Comparison of ENCODE assay signal across 8 cellular contexts in the genomic region with DNA sequence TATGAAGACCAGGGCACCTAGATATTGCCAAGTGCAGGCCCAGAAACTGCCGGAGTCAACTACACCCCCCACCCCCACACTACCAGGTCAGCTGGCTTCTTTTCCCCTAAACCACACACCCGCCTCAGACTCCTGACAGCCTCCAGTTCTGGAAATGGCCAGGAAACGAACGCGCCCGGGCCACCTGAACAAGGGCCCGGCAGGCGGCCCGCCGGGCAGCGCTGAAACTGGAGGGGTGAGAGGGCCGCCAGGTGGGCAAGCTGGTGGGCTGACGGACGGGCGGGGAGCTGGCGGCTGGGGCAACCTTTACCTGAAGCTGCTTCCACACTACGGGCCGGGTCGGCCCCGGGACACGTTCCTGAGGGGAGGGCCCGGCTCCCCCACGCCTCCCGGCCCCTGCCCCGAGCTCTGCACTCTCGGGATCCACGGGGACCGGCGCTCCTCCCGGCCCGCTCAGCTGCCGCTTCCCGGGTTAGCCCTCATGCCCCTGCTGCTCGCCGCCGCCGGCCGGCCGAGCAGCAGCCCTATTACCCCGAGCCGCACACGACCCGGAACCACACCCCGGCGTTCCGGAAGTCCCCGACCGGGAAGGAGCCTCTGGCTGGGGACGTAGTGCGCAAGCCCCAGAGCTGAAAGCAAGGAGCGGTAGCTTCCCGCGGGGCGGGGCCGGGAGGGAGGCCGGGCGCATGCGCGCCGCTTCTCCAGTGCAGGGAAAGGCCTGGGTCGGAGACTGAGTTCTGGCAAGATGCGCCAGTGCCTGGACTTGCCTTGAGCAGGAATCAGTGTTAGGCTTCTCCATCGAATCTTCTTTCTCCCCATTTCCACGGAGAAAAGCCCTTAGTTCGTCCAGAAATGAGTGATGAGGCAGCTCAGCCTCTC. TPM values are rescaled to one million over a fixed set of nuclear protein-coding genes. Genes with fewer than 3 reads are reported as not detected.
DNase-seq lines count a peak whose midpoint lies in the region; ATAC-seq and TF ChIP-seq lines count a peak whose summit lies in the region.

A gene (minus strand): TSS at position 548 of the 879 bp plus-strand sequence. CDS start 34,634 bp downstream, outside the sequence.

- intact Hi-C loops in vagina (cut with DNase I), result no loop called here

- TF ChIP-seq CTCF in astrocyte of the cerebellum (IDR thresholded peaks at IDR 0.05; ENCODE audit: low read depth, low read length, missing control alignments), result no peak
- no peak for TF ChIP-seq CTCF in vagina (IDR thresholded peaks at IDR 0.05)

- ATAC-seq in GM18517 (IDR thresholded peaks at IDR 0.05; ENCODE audit: unreplicated experiment), result peak; percentile 81
- ATAC-seq in HG03039 (IDR thresholded peaks at IDR 0.05; ENCODE audit: unreplicated experiment), result peak; percentile 85

- TF ChIP-seq POLR2A in vagina (IDR thresholded peaks at IDR 0.05), result peak in 1 of 2 donors; percentile 19

- peak within 1 kb of the TSS; percentile 69 for H3K9ac ChIP-seq in rectal smooth muscle tissue (ENCODE audit: low read length)

- peaks cover 4% of the 10 kb centered on the region for H3K4me1 ChIP-seq in rectal smooth muscle tissue (ENCODE audit: control insufficient read depth, insufficient read depth, low read length)
- peaks cover 23% of the 10 kb centered on the region for H3K4me1 ChIP-seq in vagina

- H3K27me3 ChIP-seq in rectal smooth muscle tissue (ENCODE audit: control insufficient read depth, insufficient read depth, low read length) (no peaks in the 10 kb centered on the region), vagina (no peaks in the 10 kb centered on the region)

- H3K27ac ChIP-seq in rectal smooth muscle tissue (ENCODE audit: low read depth, low read length), result peak within 1 kb of the TSS; percentile 72
- peak within 1 kb of the TSS; percentile 69 for H3K27ac ChIP-seq in vagina

- in situ Hi-C loops in astrocyte of the cerebellum (cut with HindIII; ENCODE audit: low sequenced_read_pairs), result no loop called here

- H3K9me3 ChIP-seq in vagina, result no peaks in the 10 kb centered on the region

- peak within 1 kb of the TSS; percentile 65 for H3K4me3 ChIP-seq in astrocyte of the cerebellum (ENCODE audit: low read depth, low read length)
- peak within 1 kb of the TSS; percentile 85 for H3K4me3 ChIP-seq in rectal smooth muscle tissue (ENCODE audit: low read length)
- H3K4me3 ChIP-seq in vagina, result peak within 1 kb of the TSS; percentile 86 to 88

- H3K36me3 ChIP-seq in rectal smooth muscle tissue (ENCODE audit: control insufficient read depth, insufficient read depth, low read length) (no peaks in the 10 kb centered on the region), vagina (no peaks in the 10 kb centered on the region)

- DNase-seq in NCI-H2081 (lab: John Stamatoyannopoulos, UW) (peak; percentile 95 to 97), T-helper 9 cell (peak; percentile 86), astrocyte of the cerebellum (ENCODE audit: low read depth) (peak; percentile 89), hepatic stellate cell (ENCODE audit: low spot score) (peak; percentile 97), vagina (ENCODE audit: extremely low spot score in 2 of 2) (peak in 1 of 2 donors; percentile 93)

RNA-seq across cellular contexts. Expression of the gene that starts here (rescaled TPM):
- total RNA-seq in vagina, result 70.7 TPM
